8 cellular contexts compared by ENCODE assay signal in genomic region chr5:73499187-73499586, GRCh38. TPM values are rescaled to one million over a fixed set of nuclear protein-coding genes. Genes with fewer than 3 reads are reported as not detected.
DNase-seq lines count a peak whose midpoint lies in the region; ATAC-seq and TF ChIP-seq lines count a peak whose summit lies in the region.

No MANE protein-coding gene starts in this region.

- TF ChIP-seq CTCF in A673 (conservative IDR thresholded peaks at IDR 0.05; ENCODE audit: low read depth, low read length), result no peak
- no peak for TF ChIP-seq CTCF in breast epithelium (IDR thresholded peaks at IDR 0.05)
- no peak for TF ChIP-seq CTCF in mucosa of descending colon (IDR thresholded peaks at IDR 0.05)

- CTCF ChIA-PET in A673 (lab: Charles Lee), result interaction anchor here (1.6 kb wide), 1 partner anchor 48 kb away, joined by 3 read pairs; no protein-coding TSS in a partner anchor

- peaks cover 47% of the 10 kb centered on the region for H3K36me3 ChIP-seq in A673 (ENCODE audit: insufficient read depth, low read length, poor library complexity, severe bottlenecking)
- H3K36me3 ChIP-seq in HUES6 (ENCODE audit: control insufficient read depth, insufficient read depth, low read length), result peaks cover 48% of the 10 kb centered on the region
- no peaks in the 10 kb centered on the region for H3K36me3 ChIP-seq in breast epithelium
- peaks cover 9% of the 10 kb centered on the region for H3K36me3 ChIP-seq in mucosa of descending colon (ENCODE audit: low read depth)

- ATAC-seq in mucosa of descending colon, result no peak
- ATAC-seq in HG02759 (IDR thresholded peaks at IDR 0.05; ENCODE audit: unreplicated experiment), result no peak
- ATAC-seq in GM19035 (IDR thresholded peaks at IDR 0.05; ENCODE audit: unreplicated experiment), result no peak
- no peak for ATAC-seq in GM21526 (IDR thresholded peaks at IDR 0.05; ENCODE audit: low FRiP score, unreplicated experiment)

- H3K27ac ChIP-seq in A673 (ENCODE audit: low read depth, low read length, poor library complexity, severe bottlenecking), result peak overlapping the region; percentile 96
- peak overlapping the region; percentile 98 for H3K27ac ChIP-seq in HUES6 (ENCODE audit: low read depth, low read length)
- H3K27ac ChIP-seq in breast epithelium, result peak overlapping the region; percentile 97 to 99

- H3K4me1 ChIP-seq in A673 (ENCODE audit: insufficient read depth, low read length, poor library complexity, severe bottlenecking), result peaks cover 36% of the 10 kb centered on the region
- peaks cover 17% of the 10 kb centered on the region for H3K4me1 ChIP-seq in HUES6 (ENCODE audit: control insufficient read depth, insufficient read depth, low read length)
- peaks cover 2 to 15% of the 10 kb centered on the region in 2 donors for H3K4me1 ChIP-seq in breast epithelium
- H3K4me1 ChIP-seq in mucosa of descending colon (ENCODE audit: low read depth), result peaks cover 44% of the 10 kb centered on the region

- no peaks in the 10 kb centered on the region for H3K27me3 ChIP-seq in A673 (replicated peaks; ENCODE audit: insufficient read depth, low read depth, low read length, poor library complexity)
- no peaks in the 10 kb centered on the region for H3K27me3 ChIP-seq in HUES6 (ENCODE audit: control insufficient read depth, insufficient read depth, low read length)
- H3K27me3 ChIP-seq in breast epithelium, result no peaks in the 10 kb centered on the region

- intact Hi-C loops in A673 (cut with micrococcal nuclease; ENCODE audit: unreplicated experiment) (no loop called here), breast epithelium (cut with DNase I; ENCODE audit: low total_unique reads) (no loop called here), mucosa of descending colon (cut with DNase I, micrococcal nuclease) (no loop called here)

- peak overlapping the region; percentile 99 for H3K9ac ChIP-seq in HUES6 (ENCODE audit: low read length)

- peak; percentile 5 for DNase-seq in A673 (ENCODE audit: low spot score)
- no peak for DNase-seq in breast epithelium (ENCODE audit: low spot score in 2 of 2)
- no peak for DNase-seq in mucosa of descending colon
- no peak for DNase-seq in NCI-H1694 treated with DMSO at 0.1 percent for 48 hours (lab: John Stamatoyannopoulos, UW)

- H3K9me3 ChIP-seq in A673 (ENCODE audit: low read depth, low read length, poor library complexity, severe bottlenecking) (no peaks in the 10 kb centered on the region), HUES6 (ENCODE audit: control insufficient read depth, insufficient read depth, low read depth, low read length) (no peaks in the 10 kb centered on the region), breast epithelium (no peaks in the 10 kb centered on the region), mucosa of descending colon (no peaks in the 10 kb centered on the region)

- peak overlapping the region; percentile 89 for H3K4me3 ChIP-seq in A673 (ENCODE audit: low read depth, low read length, poor library complexity, severe bottlenecking)
- peak overlapping the region; percentile 88 for H3K4me3 ChIP-seq in HUES6 (ENCODE audit: low read depth, low read length)
- H3K4me3 ChIP-seq in breast epithelium, result peak overlapping the region; percentile 91 to 98 (median 97)
- peak overlapping the region; percentile 97 for H3K4me3 ChIP-seq in mucosa of descending colon

- no peak for TF ChIP-seq POLR2A in breast epithelium (IDR thresholded peaks at IDR 0.05)

- POLR2A ChIA-PET in A673 (lab: Charles Lee; ENCODE audit: low non-redundant PET), result interaction anchor here (0.6 kb wide), 1 partner anchor 158 kb away, joined by 4 read pairs; no protein-coding TSS in a partner anchor

- BruUV-seq in A673 (replicated peaks; lab: Mats Ljungman, UMichigan), result TSS peak; percentile 52

RNA-seq across cellular contexts. Expression of gene BTF3, which starts 0.9 kb away (rescaled TPM):
- total RNA-seq in A673 (2021), result 724 and 729 TPM in 2 replicates
- total RNA-seq in breast epithelium, result 100 to 1,000 TPM; 503 to 575 (median 519) TPM
- 100 to 1,000 TPM; 460 to 520 (median 486) TPM for total RNA-seq in mucosa of descending colon

RNA-seq across cellular contexts. Expression of gene FOXD1, which starts 50.6 kb away (rescaled TPM):
- total RNA-seq in A673 (2021), result 4.4 and 4.5 TPM in 2 replicates
- under 1 TPM in 2 of 3 donors, not detected in 1; 0.29 to 0.32 TPM for total RNA-seq in breast epithelium
- total RNA-seq in mucosa of descending colon, result under 1 TPM in 1 of 3 donors, not detected in 2; 0.16 TPM
